ENCODE assay signal across 8 cellular contexts in genomic region chr16:69330286-69331109, GRCh38. TPM values are rescaled to one million over a fixed set of nuclear protein-coding genes. Genes with fewer than 3 reads are reported as not detected.
A peak's percentile ranks its signal among the peaks of the same experiment; 100 is the strongest.
DNase-seq lines count a peak whose midpoint lies in the region; ATAC-seq and TF ChIP-seq lines count a peak whose summit lies in the region.

TSS of gene PDF (minus strand) at chr16:69330588. CDS start at chr16:69330570, 18 bp downstream.

- H3K4me3 ChIP-seq in testis, result peak within 1 kb of the TSS; percentile 73 to 86

- H3K27me3 ChIP-seq in testis, result no peaks in the 10 kb centered on the region

- H3K27ac Mint-ChIP-seq in activated naive CD8-positive, alpha-beta T cell, result peak within 1 kb of the TSS; percentile 72

- no peaks in the 10 kb centered on the region for H3K27me3 Mint-ChIP-seq in activated naive CD8-positive, alpha-beta T cell

- 0 to 1% methylated on average over 30 to 73 of the region's 93 CpGs for WGBS in testis, 2 donors

- H3K36me3 ChIP-seq in testis (ENCODE audit: low read depth, missing control alignments), result no peaks in the 10 kb centered on the region

- intact Hi-C loops in testis (cut with DNase I; ENCODE audit: low total_unique reads), result no loop called here

- H3K4me3 Mint-ChIP-seq in activated naive CD8-positive, alpha-beta T cell, result peak within 1 kb of the TSS; percentile 87

- no peaks in the 10 kb centered on the region for H3K9me3 Mint-ChIP-seq in activated naive CD8-positive, alpha-beta T cell (ENCODE audit: low read depth)

- peaks cover 13% of the 10 kb centered on the region for H3K4me1 ChIP-seq in testis

- peaks cover 48% of the 10 kb centered on the region for H3K4me1 Mint-ChIP-seq in activated naive CD8-positive, alpha-beta T cell (ENCODE audit: low read depth)

- H3K27ac ChIP-seq in testis, result peak within 1 kb of the TSS; percentile 61 to 91

- ATAC-seq in HG02623 (IDR thresholded peaks at IDR 0.05; ENCODE audit: unreplicated experiment) (peak; percentile 95), omental fat pad (ENCODE audit: low FRiP score) (peak; percentile 98)

- peaks cover 12% of the 10 kb centered on the region for H3K36me3 Mint-ChIP-seq in activated naive CD8-positive, alpha-beta T cell

- no peaks in the 10 kb centered on the region for H3K9me3 ChIP-seq in testis

- no peak for TF ChIP-seq CTCF in omental fat pad (IDR thresholded peaks at IDR 0.05)
- TF ChIP-seq CTCF in testis (IDR thresholded peaks at IDR 0.05), result peak in 1 of 3 experiments; percentile 8

- TF ChIP-seq POLR2A in GM10847 (IDR thresholded peaks at IDR 0.05; ENCODE audit: extremely low read depth, insufficient read length) (peak; percentile 84), testis (IDR thresholded peaks at IDR 0.05) (peak; percentile 23)

- peak; percentile 90 for DNase-seq in NCI-H1092 treated with DMSO at 0.1 percent for 48 hours (lab: John Stamatoyannopoulos, UW)
- peak; percentile 84 for DNase-seq in SKM-1 treated with dmso at 0.1 percent for 144 hours (lab: John Stamatoyannopoulos, UW; ENCODE audit: unreplicated experiment)
- DNase-seq in glomerular visceral epithelial cell (ENCODE audit: extremely low spot score), result peak; percentile 92
- DNase-seq in omental fat pad (ENCODE audit: low spot score), result peak; percentile 55
- peak; percentile 98 for DNase-seq in testis

RNA-seq across cellular contexts. Expression of gene PDF, which starts in this region (rescaled TPM):
- total RNA-seq in omental fat pad (10 to 100 TPM; 12.8 to 25.0 (median 19.1) TPM), testis (10 to 100 TPM; 25.7 to 27.9 TPM)
- polyA plus RNA-seq in testis (ENCODE audit: insufficient read depth, low read depth, low replicate concordance), result 3.9 TPM

Comparison
In these comparisons a context has a peak if more than half of its experiments do, and no peak if none do; other contexts are left out.
1. Peak in every context shown above with its lines: DNase-seq, ATAC-seq, H3K4me3 ChIP-seq and H3K27ac ChIP-seq.